Comparison of ENCODE assay signal across 14 cellular contexts in the genomic region with DNA sequence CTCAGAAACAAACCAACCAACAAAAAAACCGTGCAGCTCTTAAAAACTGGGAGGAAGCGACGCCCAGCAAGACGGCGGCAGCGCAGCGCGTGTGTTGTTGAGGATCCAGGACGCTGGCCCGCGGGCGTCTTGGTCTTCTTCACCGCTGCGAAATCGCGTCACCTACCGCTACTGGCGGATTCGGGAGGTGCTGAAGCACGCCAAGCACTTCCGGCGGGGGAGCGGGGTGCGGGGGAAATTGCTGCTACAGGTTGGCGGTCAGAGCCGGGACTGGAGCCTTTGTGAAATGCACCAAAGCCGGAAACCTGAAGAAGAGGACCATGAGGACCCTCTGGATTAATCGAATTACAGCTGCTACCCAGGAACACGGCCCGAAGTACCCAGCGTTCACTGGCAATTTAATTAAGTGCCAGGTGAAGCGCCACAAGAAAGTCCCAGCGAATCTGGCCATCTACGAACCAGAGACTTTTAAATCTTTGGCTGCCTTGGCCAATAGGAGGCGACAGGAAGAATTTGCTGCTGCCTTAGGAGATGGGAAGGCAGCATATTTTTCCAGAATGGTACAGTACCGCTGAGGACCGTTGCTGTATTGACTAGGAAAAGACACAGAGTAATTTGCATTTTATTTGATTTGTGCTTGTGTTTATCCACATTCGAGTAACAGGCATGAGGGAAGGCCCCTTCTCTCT. TPM values are rescaled to one million over a fixed set of nuclear protein-coding genes. Genes with fewer than 3 reads are reported as not detected.
DNase-seq lines count a peak whose midpoint lies in the region; ATAC-seq, FAIRE-seq and TF ChIP-seq lines count a peak whose summit lies in the region.
"Had no signal": no experiment of that assay in that cellular context is flagged by ENCODE, and none has a peak within 500 bp of the region (broad histone marks: within the 10 kb centered on the region; RNA-seq: fewer than 3 reads in every experiment).

No MANE protein-coding gene starts in this region.

- no peak for FAIRE-seq in astrocyte (lab: Jason Lieb, UNC)

- H3K27me3 Mint-ChIP-seq in MCF 10A (ENCODE audit: insufficient read depth, unreplicated experiment) (no peaks in the 10 kb centered on the region), astrocyte (ENCODE audit: low read depth, unreplicated experiment) (peaks cover 14% of the 10 kb centered on the region)
- H3K27me3 Mint-ChIP-seq: stimulated activated naive CD8-positive, alpha-beta T cell treated with anti-CD3 and anti-CD28 coated beads, Interleukin-15, Interleukin-2, amounts not matched to agents 100 ng/mL and 50 ng/mL, for 24 hours had no signal

- H3K79me2 ChIP-seq in astrocyte (ENCODE audit: insufficient read depth, low read length), result no peaks in the 10 kb centered on the region

- TF ChIP-seq CTCF in breast epithelium (IDR thresholded peaks at IDR 0.05) (no peak), MCF 10A (IDR thresholded peaks at IDR 0.05; ENCODE audit: unreplicated experiment) (no peak), astrocyte (IDR thresholded peaks at IDR 0.05; ENCODE audit: insufficient read depth, low read depth, low read length) (no peak), kidney epithelial cell (IDR thresholded peaks at IDR 0.05; ENCODE audit: insufficient read depth, low read length, poor library complexity, severe bottlenecking) (peak; percentile 40), testis (IDR thresholded peaks at IDR 0.05) (no peak)

- peak overlapping the region; percentile 81 for H3K4me2 ChIP-seq in astrocyte (ENCODE audit: low read length)

- H3K4me3 ChIP-seq in breast epithelium (peak overlapping the region in 2 of 3 donors; percentile 1 to 38), astrocyte (ENCODE audit: insufficient read depth, low read depth, low read length) (peak overlapping the region; percentile 25), kidney epithelial cell (ENCODE audit: low read depth, low read length) (peak overlapping the region; percentile 27), testis (peak overlapping the region; percentile 32 to 50)
- H3K4me3 ChIP-seq: right atrium auricular region had no signal

- H3K27me3 ChIP-seq in breast epithelium (no peaks in the 10 kb centered on the region), astrocyte (ENCODE audit: insufficient read depth, low read length) (no peaks in the 10 kb centered on the region), kidney epithelial cell (ENCODE audit: control insufficient read depth, insufficient read depth, low read length) (no peaks in the 10 kb centered on the region), testis (no peaks in the 10 kb centered on the region)

- no peaks in the 10 kb centered on the region for H3K4me1 Mint-ChIP-seq in MCF 10A (ENCODE audit: insufficient read depth, unreplicated experiment)
- H3K4me1 Mint-ChIP-seq in astrocyte (ENCODE audit: low read depth, unreplicated experiment), result peaks cover 2% of the 10 kb centered on the region

- CTCF ChIA-PET in MCF 10A (lab: Yijun Ruan, JAX), result interaction anchor here (0.7 kb wide), 1 partner anchor 13 kb away, joined by 3 read pairs; no protein-coding TSS in a partner anchor

- H3K36me3 ChIP-seq in breast epithelium (no peaks in the 10 kb centered on the region), astrocyte (ENCODE audit: insufficient read depth, low read length) (no peaks in the 10 kb centered on the region), kidney epithelial cell (ENCODE audit: control insufficient read depth, insufficient read depth, low read length) (no peaks in the 10 kb centered on the region), testis (ENCODE audit: low read depth, missing control alignments) (no peaks in the 10 kb centered on the region)
- H3K36me3 ChIP-seq: right atrium auricular region had no signal

- no peak for ATAC-seq in GM18502 (IDR thresholded peaks at IDR 0.05; ENCODE audit: poor library complexity, unreplicated experiment)
- ATAC-seq: left colon had no signal

- WGBS in testis, 2 donors, result 23 to 35% methylated on average over 37 of the region's 38 CpGs

- TF ChIP-seq POLR2A in breast epithelium (IDR thresholded peaks at IDR 0.05), result no peak
- TF ChIP-seq POLR2A in testis (IDR thresholded peaks at IDR 0.05), result no peak

- H3K9me3 ChIP-seq in breast epithelium (no peaks in the 10 kb centered on the region), astrocyte (ENCODE audit: insufficient read depth, low read depth, low read length) (no peaks in the 10 kb centered on the region), testis (no peaks in the 10 kb centered on the region)

- H2AFZ ChIP-seq in astrocyte (ENCODE audit: low read depth, low read length), result peak overlapping the region; percentile 54

- no peak overlapping the region for H3K27ac ChIP-seq in breast epithelium
- no peak overlapping the region for H3K27ac ChIP-seq in astrocyte (ENCODE audit: low read depth, low read length)
- no peak overlapping the region for H3K27ac ChIP-seq in testis
- H3K27ac ChIP-seq: right atrium auricular region, RWPE1 had no signal

- no peaks in the 10 kb centered on the region for H3K9me3 Mint-ChIP-seq in MCF 10A (ENCODE audit: unreplicated experiment)
- H3K9me3 Mint-ChIP-seq in astrocyte (ENCODE audit: unreplicated experiment), result no peaks in the 10 kb centered on the region
- H3K9me3 Mint-ChIP-seq: stimulated activated naive CD8-positive, alpha-beta T cell treated with anti-CD3 and anti-CD28 coated beads, Interleukin-15, Interleukin-2, amounts not matched to agents 100 ng/mL and 50 ng/mL, for 24 hours had no signal

- POLR2A ChIA-PET in MCF 10A (lab: Yijun Ruan, JAX), result no interaction called here

- intact Hi-C loops in breast epithelium (cut with DNase I; ENCODE audit: low total_unique reads), result no loop called here
- intact Hi-C loops in MCF 10A (cut with micrococcal nuclease), result no loop called here
- intact Hi-C loops in testis (cut with DNase I; ENCODE audit: low total_unique reads), result no loop called here

- H3K4me1 ChIP-seq in breast epithelium, result no peaks in the 10 kb centered on the region
- no peaks in the 10 kb centered on the region for H3K4me1 ChIP-seq in astrocyte (ENCODE audit: insufficient read depth, low read length)
- H3K4me1 ChIP-seq in testis, result no peaks in the 10 kb centered on the region

- H3K36me3 Mint-ChIP-seq in MCF 10A (ENCODE audit: insufficient read depth, unreplicated experiment) (peaks cover 6% of the 10 kb centered on the region), astrocyte (ENCODE audit: low read depth, unreplicated experiment) (no peaks in the 10 kb centered on the region)

- BruUV-seq in MCF 10A (replicated peaks; lab: Mats Ljungman, UMichigan), result no TSS peak

- H3K4me3 Mint-ChIP-seq in MCF 10A (ENCODE audit: unreplicated experiment), result no peak overlapping the region
- no peak overlapping the region for H3K4me3 Mint-ChIP-seq in astrocyte (ENCODE audit: unreplicated experiment)
- H3K4me3 Mint-ChIP-seq: stimulated activated naive CD8-positive, alpha-beta T cell treated with anti-CD3 and anti-CD28 coated beads, Interleukin-15, Interleukin-2, amounts not matched to agents 100 ng/mL and 50 ng/mL, for 24 hours had no signal

- DNase-seq in breast epithelium (ENCODE audit: low spot score in 2 of 2), result no peak
- DNase-seq in MCF 10A (ENCODE audit: unreplicated experiment), result no peak
- DNase-seq in astrocyte (ENCODE audit: low read depth), result peak; percentile 15
- no peak for DNase-seq in kidney epithelial cell (ENCODE audit: low read depth)
- peak; percentile 25 for DNase-seq in testis
- DNase-seq in NCI-H774 (lab: John Stamatoyannopoulos, UW), result no peak
- no peak for DNase-seq in cerebellum (ENCODE audit: low spot score)
- DNase-seq: AML-193; effector CD8-positive, alpha-beta T cell; left colon had no signal

- H4K20me1 ChIP-seq in astrocyte (ENCODE audit: insufficient read depth, low read length), result no peaks in the 10 kb centered on the region

- peak overlapping the region; percentile 42 for H3K9ac ChIP-seq in astrocyte (ENCODE audit: low read length)

- H3K27ac Mint-ChIP-seq in MCF 10A (ENCODE audit: low read depth, unreplicated experiment) (no peak overlapping the region), astrocyte (ENCODE audit: unreplicated experiment) (no peak overlapping the region)
- H3K27ac Mint-ChIP-seq: stimulated activated naive CD8-positive, alpha-beta T cell treated with anti-CD3 and anti-CD28 coated beads, Interleukin-15, Interleukin-2, amounts not matched to agents 100 ng/mL and 50 ng/mL, for 24 hours had no signal

RNA-seq across cellular contexts. Expression of gene RIPPLY3, which starts 11.9 kb away (rescaled TPM):
- total RNA-seq in breast epithelium (under 1 TPM in 2 of 3 donors, not detected in 1; 0.16 to 0.44 TPM), MCF 10A (2022) (not detected in 2 replicates), astrocyte (not detected in 2 replicates), kidney epithelial cell (0.48 and 0.92 TPM in 2 replicates), testis (under 1 TPM; 0.31 to 0.47 TPM), cerebellum (0.73 TPM)
- polyA plus RNA-seq in testis (ENCODE audit: insufficient read depth, low read depth, low replicate concordance), result 0.25 TPM
- total RNA-seq: right atrium auricular region had no signal

RNA-seq across cellular contexts. Expression of gene HLCS, which starts 28.2 kb away (rescaled TPM):
- total RNA-seq in breast epithelium (10 to 100 TPM; 19.5 to 26.2 (median 20.3) TPM), MCF 10A (2022) (45.1 and 46.1 TPM in 2 replicates), astrocyte (20.9 and 24.3 TPM in 2 replicates), kidney epithelial cell (26.7 and 38.2 TPM in 2 replicates), testis (10 to 100 TPM; 30.1 to 38.1 TPM), cerebellum (21.2 TPM)
- 19.5 TPM for polyA plus RNA-seq in testis (ENCODE audit: insufficient read depth, low read depth, low replicate concordance)

Comparison
In these comparisons a context has a peak if more than half of its experiments do, and no peak if none do; other contexts are left out.
1. DNase-seq: peak in astrocyte (single experiment) and testis (single experiment); none in breast epithelium (0 of 2), MCF 10A (single experiment), kidney epithelial cell (single experiment), NCI-H774 (single experiment) and cerebellum (single experiment).
2. Peak in every context shown above with its lines, with median percentiles within 50 percentile points of each other: H3K4me3 ChIP-seq.